33 cellular contexts compared by ENCODE assay signal in the genomic region with DNA sequence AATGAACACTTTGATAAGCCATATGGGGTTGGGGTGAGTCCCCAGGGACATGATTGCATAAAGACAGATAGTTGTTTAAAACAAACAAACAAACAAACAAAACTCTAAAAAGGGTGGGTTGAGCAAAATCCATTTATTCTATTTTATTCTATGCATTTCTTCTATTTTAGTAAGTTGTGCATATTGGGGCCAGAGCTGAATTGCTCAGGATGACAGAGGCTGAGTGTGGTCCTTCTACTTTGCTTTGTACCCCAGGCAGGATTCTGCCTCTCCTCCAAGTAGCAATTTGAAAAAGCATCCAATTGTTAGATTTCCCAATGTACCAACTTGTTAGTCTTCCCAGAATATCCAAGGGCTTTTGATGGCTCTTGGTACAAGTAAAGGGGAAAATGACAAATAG.
"Had no signal": no experiment of that assay in that cellular context is flagged by ENCODE, and none has a peak within 500 bp of the region (broad histone marks: within the 10 kb centered on the region; RNA-seq: fewer than 3 reads in every experiment).

No MANE protein-coding gene starts in this region.

- H3K36me3 ChIP-seq: adrenal gland, ascending aorta, brain microvascular endothelial cell, breast epithelium, cardiac muscle cell had no signal

- FAIRE-seq: astrocyte, bronchial epithelial cell had no signal

- H3K4me1 ChIP-seq: adrenal gland, ascending aorta, breast epithelium had no signal

- H3K27me3 ChIP-seq: adrenal gland, ascending aorta, body of pancreas, brain microvascular endothelial cell, breast epithelium, cardiac muscle cell had no signal

- ATAC-seq: activated naive CD4-positive, alpha-beta T cell treated with anti-CD3 and anti-CD28 coated beads, Interleukin-2, amount 50 U/mL, for 72 hours; activated naive CD8-positive, alpha-beta T cell treated with anti-CD3 and anti-CD28 coated beads, Interleukin-2, amount 50 U/mL, for 24 hours; activated T-cell treated with anti-CD3 and anti-CD28 coated beads, Interleukin-2, amount 50 U/mL, for 4 hours; activated T-cell treated with anti-CD3 and anti-CD28 coated beads, Interleukin-2, amount 50 U/mL, for 72 hours; activated T-helper 17 cell treated with anti-CD3 and anti-CD28 coated beads, Interleukin-2, amount 50 U/mL, for 72 hours; body of pancreas had no signal

- H3K9me3 ChIP-seq: adrenal gland, ascending aorta, body of pancreas, breast epithelium had no signal

- DNase-seq: activated effector memory CD4-positive, alpha-beta T cell treated with anti-CD3 and anti-CD28 coated beads, Interleukin-2, amount 50 U/mL, for 16 hours; activated effector memory CD4-positive, alpha-beta T cell treated with Interleukin-2 at 50 U/mL for 16 hours; activated gamma-delta T cell; activated gamma-delta T cell treated with Interleukin-2 at 50 U/mL for 16 hours; activated naive CD4-positive, alpha-beta T cell; activated naive CD4-positive, alpha-beta T cell treated with anti-CD3 and anti-CD28 coated beads for 36 hours; activated naive CD4-positive, alpha-beta T cell treated with anti-CD3 and anti-CD28 coated beads, Interleukin-2, amount 10 ng/mL, durations not matched to agents 7 days and 5 days; activated naive CD4-positive, alpha-beta T cell treated with anti-CD3 and anti-CD28 coated beads, Interleukin-2, amount 50 U/mL, for 16 hours; activated naive CD4-positive, alpha-beta T cell treated with Interleukin-2 at 50 U/mL for 16 hours; activated naive CD8-positive, alpha-beta T cell treated with anti-CD3 and anti-CD28 coated beads for 36 hours; activated naive CD8-positive, alpha-beta T cell treated with anti-CD3 and anti-CD28 coated beads, Interleukin-2, amount 10 ng/mL, durations not matched to agents 7 days and 5 days; activated naive CD8-positive, alpha-beta T cell treated with anti-CD3 and anti-CD28 coated beads, Interleukin-2, amount 50 U/mL, for 24 hours; activated T-cell treated with anti-CD3 and anti-CD28 coated beads, Interleukin-2, amount 50 U/mL, for 24 hours; activated T-cell treated with anti-CD3 and anti-CD28 coated beads, Interleukin-2, amount 50 U/mL, for 4 hours; activated T-cell treated with anti-CD3 and anti-CD28 coated beads, Interleukin-2, amount 50 U/mL, for 48 hours; activated T-cell treated with anti-CD3 and anti-CD28 coated beads, Interleukin-2, amount 50 U/mL, for 72 hours; adrenal gland; amniotic stem cell; amygdala; anterior cingulate cortex; aorta; body of pancreas; brain microvascular endothelial cell; caudate nucleus; central memory CD4-positive, alpha-beta T cell; cerebellar nuclear complex had no signal

- H3K4me3 ChIP-seq: adrenal gland, ascending aorta, body of pancreas, breast epithelium, cardiac muscle cell had no signal

- H3K27ac ChIP-seq: adrenal gland, ascending aorta, body of pancreas, brain microvascular endothelial cell, breast epithelium, cardiac muscle cell had no signal
